10 cellular contexts compared by ENCODE assay signal in the genomic region with DNA sequence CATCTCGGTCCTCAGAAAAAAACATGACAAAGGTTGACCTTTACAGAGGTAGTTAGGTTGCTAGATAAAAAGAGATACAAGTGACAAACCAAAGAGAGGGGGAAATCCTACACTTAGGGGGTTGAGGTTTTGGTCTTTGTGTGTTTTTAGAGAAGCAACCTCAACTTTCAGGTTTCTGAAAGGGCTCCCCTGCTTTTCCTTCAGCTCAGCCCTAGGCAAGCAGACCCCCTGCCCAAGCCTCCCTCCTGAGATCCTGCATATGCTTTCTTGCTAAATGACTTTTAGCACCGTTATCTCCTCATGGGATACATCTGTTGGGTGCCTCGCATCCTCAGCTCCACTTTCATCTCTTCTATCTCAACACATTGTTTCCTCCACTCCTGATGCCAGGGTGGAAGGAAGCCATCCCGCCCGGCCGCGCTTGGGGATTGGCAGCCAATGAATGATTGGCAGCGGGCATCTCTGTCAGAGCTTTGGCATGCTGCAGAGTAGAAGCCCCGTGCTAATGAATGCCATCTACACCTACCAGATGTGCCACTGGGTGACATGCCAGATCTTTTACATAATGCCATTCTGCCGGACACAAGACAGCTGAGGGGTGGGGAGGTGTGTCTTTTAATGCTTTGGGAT. TPM values are rescaled to one million over a fixed set of nuclear protein-coding genes. Genes with fewer than 3 reads are reported as not detected.
DNase-seq lines count a peak whose midpoint lies in the region; ATAC-seq and TF ChIP-seq lines count a peak whose summit lies in the region.
"Had no signal": no experiment of that assay in that cellular context is flagged by ENCODE, and none has a peak within 500 bp of the region (broad histone marks: within the 10 kb centered on the region; RNA-seq: fewer than 3 reads in every experiment).

No MANE protein-coding gene starts in this region.

- no peak overlapping the region for H2BK12ac ChIP-seq in mesenchymal stem cell (ENCODE audit: low read length in 2 of 2)

- peak overlapping the region; percentile 88 for H3K27ac Mint-ChIP-seq in CD8-positive, alpha-beta T cell
- peak overlapping the region; percentile 79 for H3K27ac Mint-ChIP-seq in activated CD8-positive, alpha-beta T cell treated with anti-CD3 and anti-CD28 coated beads, Interleukin-2, amount 10 ng/mL, durations not matched to agents 7 days and 5 days

- H2BK15ac ChIP-seq in mesenchymal stem cell (ENCODE audit: low read depth, poor library complexity, severe bottlenecking), result no peak overlapping the region

- peaks cover 34% of the 10 kb centered on the region for H3K4me1 ChIP-seq in CD8-positive, alpha-beta T cell (ENCODE audit: insufficient read depth, low read length)
- H3K4me1 ChIP-seq in mesenchymal stem cell (ENCODE audit: control insufficient read depth, insufficient read depth, low read depth, low read length), result peaks cover 14% of the 10 kb centered on the region

- no peak for TF ChIP-seq CTCF in CD8-positive, alpha-beta T cell (IDR thresholded peaks at IDR 0.05)

- H3K4me1 Mint-ChIP-seq in CD8-positive, alpha-beta T cell (ENCODE audit: low read depth), result peaks cover 50% of the 10 kb centered on the region
- peaks cover 41% of the 10 kb centered on the region for H3K4me1 Mint-ChIP-seq in activated CD8-positive, alpha-beta T cell treated with anti-CD3 and anti-CD28 coated beads, Interleukin-2, amount 10 ng/mL, durations not matched to agents 7 days and 5 days (ENCODE audit: low read depth)

- no peak overlapping the region for H3K23ac ChIP-seq in mesenchymal stem cell (ENCODE audit: low read length in 2 of 2)

- POLR2A ChIA-PET in CD8-positive, alpha-beta T cell (lab: Charles Lee), result interaction anchor here (0.7 to 4.1 kb wide), 9 partner anchors 10 to 931 kb away, joined by 3 to 33 read pairs (median 11); partner anchors contain the start of gene ANTXR2
- POLR2A ChIA-PET in activated CD8-positive, alpha-beta T cell treated with anti-CD3 and anti-CD28 coated beads, Interleukin-2, amount 10 ng/mL, durations not matched to agents 7 days and 5 days (lab: Charles Lee), result interaction anchor here (0.5 to 4.3 kb wide), 11 partner anchors 10 to 110 kb away, joined by 3 to 45 read pairs (median 5); partner anchors contain the start of gene ANTXR2

- H3K27ac ChIP-seq in CD8-positive, alpha-beta T cell (ENCODE audit: low read depth, low read length), result no peak overlapping the region
- H3K27ac ChIP-seq in mesenchymal stem cell (ENCODE audit: low read length, poor library complexity, severe bottlenecking), result no peak overlapping the region

- 60% methylated on average over 8 of the region's 10 CpGs for WGBS in mesenchymal stem cell

- peak in 2 of 7 experiments; percentile 35 to 59 for DNase-seq in CD8-positive, alpha-beta T cell
- peak; percentile 54 for DNase-seq in activated CD8-positive, alpha-beta T cell treated with anti-CD3 and anti-CD28 coated beads, Interleukin-2, amount 10 ng/mL, durations not matched to agents 7 days and 5 days
- no peak for DNase-seq in mesenchymal stem cell
- DNase-seq in SW480 (ENCODE audit: low spot score), result no peak
- DNase-seq in NK-92 treated with Interleukin-12 subunit alpha and Interleukin-12 subunit beta, amount 100 ng/mL, for 24 hours (lab: John Stamatoyannopoulos, UW), result no peak
- DNase-seq: DMS53, NCI-H2029 treated with DMSO at 0.1 percent for 48 hours had no signal

- H2BK5ac ChIP-seq in mesenchymal stem cell (ENCODE audit: low read depth, low read length, poor library complexity, severe bottlenecking), result no peak overlapping the region

- no peak overlapping the region for H4K91ac ChIP-seq in mesenchymal stem cell (ENCODE audit: low read length)

- H3K14ac ChIP-seq in mesenchymal stem cell (ENCODE audit: low read length in 2 of 2), result no peak overlapping the region

- no peak overlapping the region for H2AK5ac ChIP-seq in mesenchymal stem cell (ENCODE audit: low read length, severe bottlenecking)

- H2BK120ac ChIP-seq in mesenchymal stem cell (ENCODE audit: low read depth, low read length), result no peak overlapping the region

- H3K4ac ChIP-seq in mesenchymal stem cell (ENCODE audit: low read depth in 1 of 2, low read length in 2 of 2), result no peak overlapping the region

- H3K18ac ChIP-seq in mesenchymal stem cell (ENCODE audit: low read depth in 1 of 2, low read length in 2 of 2), result no peak overlapping the region

- H3K4me2 ChIP-seq in mesenchymal stem cell (ENCODE audit: low read length, poor library complexity, severe bottlenecking), result no peak overlapping the region

- peaks cover 9% of the 10 kb centered on the region for H3K9me3 Mint-ChIP-seq in CD8-positive, alpha-beta T cell
- H3K9me3 Mint-ChIP-seq in activated CD8-positive, alpha-beta T cell treated with anti-CD3 and anti-CD28 coated beads, Interleukin-2, amount 10 ng/mL, durations not matched to agents 7 days and 5 days (ENCODE audit: insufficient read depth), result peaks cover 9% of the 10 kb centered on the region

- H3K27me3 Mint-ChIP-seq in CD8-positive, alpha-beta T cell (ENCODE audit: low read depth), result peaks cover 2% of the 10 kb centered on the region
- H3K27me3 Mint-ChIP-seq in activated CD8-positive, alpha-beta T cell treated with anti-CD3 and anti-CD28 coated beads, Interleukin-2, amount 10 ng/mL, durations not matched to agents 7 days and 5 days (ENCODE audit: low read depth), result peaks cover 20% of the 10 kb centered on the region

- H3K79me1 ChIP-seq in mesenchymal stem cell (replicated peaks; ENCODE audit: low read length, poor library complexity, severe bottlenecking), result peaks cover 2% of the 10 kb centered on the region

- H4K8ac ChIP-seq in mesenchymal stem cell (ENCODE audit: low read length), result no peak overlapping the region

- H3K9me3 ChIP-seq in CD8-positive, alpha-beta T cell (ENCODE audit: low read length), result no peaks in the 10 kb centered on the region
- H3K9me3 ChIP-seq in mesenchymal stem cell (ENCODE audit: control insufficient read depth, low read length), result peaks cover 9% of the 10 kb centered on the region

- no peaks in the 10 kb centered on the region for H3K27me3 ChIP-seq in CD8-positive, alpha-beta T cell (ENCODE audit: insufficient read depth, low read length)
- no peaks in the 10 kb centered on the region for H3K27me3 ChIP-seq in mesenchymal stem cell (ENCODE audit: control insufficient read depth in 1 of 2, insufficient read depth in 1 of 2, low read length in 2 of 2)

- H3K4me3 ChIP-seq in CD8-positive, alpha-beta T cell (ENCODE audit: low read depth, low read length), result no peak overlapping the region
- peak overlapping the region in 1 of 2 experiments; percentile 95 for H3K4me3 ChIP-seq in mesenchymal stem cell (ENCODE audit: insufficient read depth in 1 of 2, low read depth in 1 of 2, low read length in 2 of 2)

- H2AFZ ChIP-seq in mesenchymal stem cell (ENCODE audit: low read depth, low read length), result no peak overlapping the region

- ATAC-seq in CD8-positive, alpha-beta T cell, result peak; percentile 18
- ATAC-seq in GM19351 (IDR thresholded peaks at IDR 0.05; ENCODE audit: unreplicated experiment) (peak; percentile 32), HG02884 (IDR thresholded peaks at IDR 0.05; ENCODE audit: unreplicated experiment) (no peak), GM21737 (IDR thresholded peaks at IDR 0.05; ENCODE audit: unreplicated experiment) (no peak)
- peak; percentile 7 for ATAC-seq in activated CD8-positive, alpha-beta T cell treated with anti-CD3 and anti-CD28 coated beads, Interleukin-2, amount 10 ng/mL, durations not matched to agents 7 days and 5 days

- peak overlapping the region; percentile 97 for H3K9ac ChIP-seq in mesenchymal stem cell (ENCODE audit: low read length)

- no peaks in the 10 kb centered on the region for H3K36me3 ChIP-seq in CD8-positive, alpha-beta T cell (ENCODE audit: insufficient read depth, low read length)
- H3K36me3 ChIP-seq in mesenchymal stem cell (ENCODE audit: control insufficient read depth in 1 of 2, insufficient read depth in 2 of 2, low read depth in 1 of 2, low read length in 2 of 2), result no peaks in the 10 kb centered on the region

- H3K36me3 Mint-ChIP-seq in CD8-positive, alpha-beta T cell, result peaks cover 12% of the 10 kb centered on the region
- peaks cover 14% of the 10 kb centered on the region for H3K36me3 Mint-ChIP-seq in activated CD8-positive, alpha-beta T cell treated with anti-CD3 and anti-CD28 coated beads, Interleukin-2, amount 10 ng/mL, durations not matched to agents 7 days and 5 days (ENCODE audit: low read depth)

- peak overlapping the region; percentile 54 for H3K4me3 Mint-ChIP-seq in CD8-positive, alpha-beta T cell
- H3K4me3 Mint-ChIP-seq in activated CD8-positive, alpha-beta T cell treated with anti-CD3 and anti-CD28 coated beads, Interleukin-2, amount 10 ng/mL, durations not matched to agents 7 days and 5 days, result peak overlapping the region; percentile 44

- intact Hi-C loops in CD8-positive, alpha-beta T cell (cut with DNase I, micrococcal nuclease), result loop anchor here (1.0 to 10.0 kb wide), 4 partner anchors 9 to 1408 kb away; partner anchors contain the start of genes ANTXR2 (in 1 of the 2) and BMP2K (in 1 of the 2)

- CTCF ChIA-PET in CD8-positive, alpha-beta T cell (lab: Charles Lee), result interaction anchor here (0.6 to 13.3 kb wide), 13 partner anchors 11 to 265 kb away, joined by 3 to 222 read pairs (median 9); partner anchors contain the start of genes ANTXR2 and PRDM8
- CTCF ChIA-PET in activated CD8-positive, alpha-beta T cell treated with anti-CD3 and anti-CD28 coated beads, Interleukin-2, amount 10 ng/mL, durations not matched to agents 7 days and 5 days (lab: Charles Lee), result interaction anchor here (0.8 to 10.9 kb wide), 16 partner anchors 9 to 265 kb away, joined by 3 to 239 read pairs (median 6); partner anchors contain the start of genes ANTXR2 and PRDM8

RNA-seq across cellular contexts. Expression of gene PRDM8, which starts 15.0 kb away (rescaled TPM):
- 1 to 10 TPM; 5.2 to 6.0 TPM for total RNA-seq in CD8-positive, alpha-beta T cell
- total RNA-seq in activated CD8-positive, alpha-beta T cell treated with anti-CD3 and anti-CD28 coated beads, Interleukin-2, amount 10 ng/mL, durations not matched to agents 7 days and 5 days, result 1 to 10 TPM; 3.7 to 4.2 TPM
- 2.1 TPM for polyA plus RNA-seq in mesenchymal stem cell (2013, experiment 1 of 2)
- polyA plus RNA-seq in mesenchymal stem cell (2013, experiment 2 of 2), result 1.8 TPM

Comparison
In these comparisons a context has a peak if more than half of its experiments do, and no peak if none do; other contexts are left out.
1. ATAC-seq: peak in CD8-positive, alpha-beta T cell (single experiment), GM19351 (single experiment) and activated CD8-positive, alpha-beta T cell treated with anti-CD3 and anti-CD28 coated beads, Interleukin-2, amount 10 ng/mL, durations not matched to agents 7 days and 5 days (single experiment); none in HG02884 (single experiment) and GM21737 (single experiment).